Comparison of ENCODE assay signal across 8 cellular contexts in genomic region chr4:43776371-43776770, GRCh38.
DNase-seq lines count a peak whose midpoint lies in the region; ATAC-seq and TF ChIP-seq lines count a peak whose summit lies in the region.
"Had no signal": no experiment of that assay in that cellular context is flagged by ENCODE, and none has a peak within 500 bp of the region (broad histone marks: within the 10 kb centered on the region; RNA-seq: fewer than 3 reads in every experiment).

No MANE protein-coding gene starts in this region.

- no peaks in the 10 kb centered on the region for H3K36me3 ChIP-seq in KMS-11 (ENCODE audit: insufficient read depth)
- H3K36me3 ChIP-seq: neutrophil had no signal

- no peaks in the 10 kb centered on the region for H3K4me1 Mint-ChIP-seq in T-cell

- H3K9ac ChIP-seq in KMS-11: no peak overlapping the region

- TF ChIP-seq CTCF in GM10248 (IDR thresholded peaks at IDR 0.05; ENCODE audit: control extremely low read depth, extremely low read depth, low read depth, missing control alignments) (peak; percentile 5), KMS-11 (conservative IDR thresholded peaks at IDR 0.05; ENCODE audit: low read depth, low read length) (peak; percentile 55; the same call in 1 of the 2 replicates), VCaP (conservative IDR thresholded peaks at IDR 0.05) (peak; percentile 69)

- H3K27ac ChIP-seq in KMS-11 (no peak overlapping the region), VCaP (no peak overlapping the region)
- H3K27ac ChIP-seq: neutrophil had no signal

- H4K20me1 ChIP-seq in KMS-11 (ENCODE audit: insufficient read depth): no peaks in the 10 kb centered on the region

- peaks cover 6 to 10% (median 8%) of the 10 kb centered on the region in 3 donors for H3K9me3 Mint-ChIP-seq in T-cell

- CTCF ChIA-PET in GM10248 (lab: Yijun Ruan, JAX) (interaction anchor here (0.7 to 1.8 kb wide), 2 partner anchors 10 to 13 kb away, joined by 3 to 5 read pairs; no protein-coding TSS in a partner anchor), T-cell (lab: Charles Lee) (no interaction called here)

- no peaks in the 10 kb centered on the region for H3K4me1 ChIP-seq in KMS-11 (ENCODE audit: low read depth, poor library complexity, severe bottlenecking)

- POLR2A ChIA-PET in GM10248 (lab: Yijun Ruan, JAX) (no interaction called here), T-cell (lab: Charles Lee) (no interaction called here)

- H3K79me2 ChIP-seq in KMS-11 (ENCODE audit: insufficient read depth, low read depth): no peaks in the 10 kb centered on the region

- no peak overlapping the region for H3K4me3 Mint-ChIP-seq in T-cell

- no peak for ATAC-seq in HG03342 (IDR thresholded peaks at IDR 0.05; ENCODE audit: unreplicated experiment)
- ATAC-seq in T-cell (replicated peaks in 1 of 4): no peak

- peak; percentile 4 for DNase-seq in GM10248 (ENCODE audit: extremely low spot score)
- peak; percentile 6 for DNase-seq in medulla oblongata (ENCODE audit: extremely low spot score)
- DNase-seq in glomerular visceral epithelial cell (ENCODE audit: extremely low spot score): no peak
- DNase-seq in T-cell: no peak

- H3K27me3 ChIP-seq in KMS-11 (ENCODE audit: insufficient read depth, low read depth): no peaks in the 10 kb centered on the region
- H3K27me3 ChIP-seq: neutrophil had no signal

- H3K4me3 ChIP-seq in KMS-11 (IDR thresholded peaks at IDR 0.05; ENCODE audit: insufficient read depth, low read depth, low read length): no peak overlapping the region

- no peak overlapping the region for H3K27ac Mint-ChIP-seq in T-cell

- H3K4me2 ChIP-seq in KMS-11: no peak overlapping the region

- H3K36me3 Mint-ChIP-seq in T-cell: no peaks in the 10 kb centered on the region

- no peaks in the 10 kb centered on the region for H3K27me3 Mint-ChIP-seq in T-cell

- no peak overlapping the region for H2AFZ ChIP-seq in KMS-11 (ENCODE audit: low read depth)

Comparison
In these comparisons a context has a peak if more than half of its experiments do, and no peak if none do; other contexts are left out.
1. DNase-seq: peak in GM10248 (single experiment) and medulla oblongata (single experiment); none in glomerular visceral epithelial cell (single experiment) and T-cell (0 of 34).
2. CTCF ChIP-seq: peak in every context shown above with its lines; median percentile 69 in VCaP; 55 in KMS-11; 5 in GM10248.